In the genomic region with DNA sequence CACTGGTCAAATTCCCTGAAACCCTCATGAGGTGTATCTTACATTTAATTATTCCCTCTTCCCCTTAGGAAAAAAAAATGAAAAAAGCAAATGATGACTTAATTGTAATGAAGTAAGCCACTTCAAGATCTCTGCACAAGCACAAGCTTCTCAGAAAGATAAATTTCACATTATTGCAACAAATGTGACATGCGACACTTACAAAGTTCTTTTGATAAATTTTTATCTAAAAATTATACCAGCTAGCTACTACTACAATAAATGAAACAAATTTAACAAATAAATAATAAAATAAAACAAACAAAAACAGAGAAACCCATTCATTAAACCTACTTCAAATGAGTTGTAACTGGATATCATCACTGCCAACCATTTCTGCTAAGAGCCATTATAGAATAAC, we compare ENCODE assay signal across 7 cellular contexts.
"Had no signal": no experiment of that assay in that cellular context is flagged by ENCODE, and none has a peak within 500 bp of the region (broad histone marks: within the 10 kb centered on the region; RNA-seq: fewer than 3 reads in every experiment).

No MANE protein-coding gene starts in this region.

- H3K9me3 Mint-ChIP-seq: IgD-negative memory B cell had no signal

- H3K4me1 Mint-ChIP-seq: IgD-negative memory B cell had no signal

- DNase-seq: IMR-90, KBM-7, KG1 had no signal

- H3K4me3 ChIP-seq: K562 had no signal

- H3K27me3 Mint-ChIP-seq: IgD-negative memory B cell had no signal

- H3K27ac Mint-ChIP-seq: IgD-negative memory B cell had no signal

- ATAC-seq: HepG2, K562 had no signal

- H3K27ac ChIP-seq: HL-60 had no signal

- H3K4me3 Mint-ChIP-seq: IgD-negative memory B cell had no signal
